Comparison of ENCODE assay signal across 19 cellular contexts in genomic region chr5:6788956-6789649, GRCh38.
DNase-seq lines count a peak whose midpoint lies in the region; ATAC-seq and TF ChIP-seq lines count a peak whose summit lies in the region.
"Had no signal": no experiment of that assay in that cellular context is flagged by ENCODE, and none has a peak within 500 bp of the region (broad histone marks: within the 10 kb centered on the region; RNA-seq: fewer than 3 reads in every experiment).

No MANE protein-coding gene starts in this region.

- no peak overlapping the region for H3K9ac ChIP-seq in SK-N-SH
- H3K9ac ChIP-seq: GM23248 had no signal

- H3K9me3 ChIP-seq in SK-N-SH (no peaks in the 10 kb centered on the region), T-helper 17 cell (ENCODE audit: control insufficient read depth, low read length, poor library complexity, severe bottlenecking) (no peaks in the 10 kb centered on the region)
- H3K9me3 ChIP-seq: gastroesophageal sphincter had no signal

- H3F3A ChIP-seq in SK-N-SH (replicated peaks; ENCODE audit: insufficient read depth): no peaks in the 10 kb centered on the region

- POLR2A ChIA-PET in SK-N-SH (lab: Yijun Ruan, JAX): no interaction called here

- H3K4me3 ChIP-seq in SK-N-SH (ENCODE audit: low read depth in 2 of 2, low read length in 1 of 2) (no peak overlapping the region), fibroblast of villous mesenchyme (ENCODE audit: low read depth, low read length) (no peak overlapping the region)
- H3K4me3 ChIP-seq: gastroesophageal sphincter, GM23248 had no signal

- no peaks in the 10 kb centered on the region for H3K79me2 ChIP-seq in SK-N-SH (ENCODE audit: insufficient read depth)

- peak overlapping the region; percentile 36 for H3K4me3 Mint-ChIP-seq in T-helper 17 cell
- H3K4me3 Mint-ChIP-seq: CD8-positive, alpha-beta T cell; natural killer cell had no signal

- no peak overlapping the region for H3K4me2 ChIP-seq in SK-N-SH

- peaks cover 5% of the 10 kb centered on the region for H3K36me3 Mint-ChIP-seq in T-helper 17 cell (ENCODE audit: low read depth)
- H3K36me3 Mint-ChIP-seq: CD8-positive, alpha-beta T cell; natural killer cell had no signal

- no peak for TF ChIP-seq EP300 in SK-N-SH (IDR thresholded peaks at IDR 0.05; ENCODE audit: borderline replicate concordance in 1 of 2, low read depth in 1 of 2, low read length in 1 of 2)

- no peaks in the 10 kb centered on the region for H4K20me1 ChIP-seq in SK-N-SH (ENCODE audit: insufficient read depth)

- H3K27me3 ChIP-seq in SK-N-SH (ENCODE audit: insufficient read depth): no peaks in the 10 kb centered on the region; the same call in 1 of the 2 replicates
- H3K27me3 ChIP-seq: gastroesophageal sphincter had no signal

- no peak overlapping the region for H3K27ac Mint-ChIP-seq in T-helper 17 cell
- H3K27ac Mint-ChIP-seq: CD8-positive, alpha-beta T cell; natural killer cell had no signal

- H2AFZ ChIP-seq in SK-N-SH (ENCODE audit: low read depth): no peak overlapping the region
- H2AFZ ChIP-seq: GM23248 had no signal

- no peaks in the 10 kb centered on the region for H3K36me3 ChIP-seq in SK-N-SH (replicated peaks in 1 of 2; ENCODE audit: control insufficient read depth in 1 of 2, insufficient read depth in 2 of 2, low read length in 1 of 2)
- H3K36me3 ChIP-seq: gastroesophageal sphincter had no signal

- CTCF ChIA-PET in SK-N-SH (lab: Yijun Ruan, JAX): interaction anchor here (1.4 to 1.6 kb wide), 3 partner anchors 8 to 19 kb away, joined by 3 to 5 read pairs (median 4); no protein-coding TSS in a partner anchor

- peaks cover 11% of the 10 kb centered on the region for H3K4me1 Mint-ChIP-seq in T-helper 17 cell

- no peak overlapping the region for H3K27ac ChIP-seq in SK-N-SH (ENCODE audit: low read depth in 2 of 2, low read length in 1 of 2)
- H3K27ac ChIP-seq: gastroesophageal sphincter, GM23248 had no signal

- TF ChIP-seq CTCF in SK-N-SH (IDR thresholded peaks at IDR 0.05) (peak; percentile 22), fibroblast of villous mesenchyme (IDR thresholded peaks at IDR 0.05; ENCODE audit: insufficient read depth, low read depth, low read length) (peak; percentile 3)

- peaks cover 79% of the 10 kb centered on the region for H3K27me3 Mint-ChIP-seq in T-helper 17 cell

- TF ChIP-seq RAD21 in SK-N-SH (IDR thresholded peaks at IDR 0.05; ENCODE audit: low read length): no peak

- no peaks in the 10 kb centered on the region for H3K9me2 ChIP-seq in SK-N-SH

- H3K4me1 ChIP-seq in SK-N-SH (ENCODE audit: control insufficient read depth in 1 of 2, insufficient read depth in 2 of 2, low read depth in 1 of 2, low read length in 1 of 2): no peaks in the 10 kb centered on the region
- H3K4me1 ChIP-seq: gastroesophageal sphincter had no signal

- 82% methylated on average over 15 of the region's 15 CpGs for WGBS in SK-N-SH (ENCODE audit: low lambda C conversion rate)

- DNase-seq in SK-N-SH (no peak), T-helper 17 cell (no peak), fibroblast of villous mesenchyme (ENCODE audit: low read depth) (no peak), stromal cell of bone marrow (ENCODE audit: low read depth) (peak; percentile 3), mucosa of gallbladder (ENCODE audit: low spot score) (no peak), NCI-H2227 (lab: John Stamatoyannopoulos, UW; ENCODE audit: unreplicated experiment) (no peak)
- DNase-seq: activated CD4-positive, alpha-beta T cell treated with anti-CD3 and anti-CD28 coated beads, Interleukin-2, amount 50 U/mL, for 4 hours; activated T-cell treated with anti-CD3 and anti-CD28 coated beads, Interleukin-2, amount 50 U/mL, for 48 hours; CD8-positive, alpha-beta T cell; cerebellar nuclear complex; GM23248; MM.1S; natural killer cell; NCI-H2081; NCI-H69; stimulated activated naive CD4-positive, alpha-beta T cell had no signal

- ATAC-seq in SK-N-SH treated with all-trans-retinoic acid at 6 μM for 48 hours: no peak
- ATAC-seq in T-helper 17 cell: no peak
- no peak for ATAC-seq in HG02973 (IDR thresholded peaks at IDR 0.05; ENCODE audit: unreplicated experiment)
- ATAC-seq: CD8-positive, alpha-beta T cell; gastroesophageal sphincter; natural killer cell had no signal

TF ChIP-seq in SK-N-SH, 30 proteins besides CTCF, POLR2A, EP300 and RAD21 (continues in another document):
- TF ChIP-seq GATA2 (CRISPR knock-in tag; IDR thresholded peaks at IDR 0.05) (no peak), RFX5 (IDR thresholded peaks at IDR 0.05; ENCODE audit: low read length) (no peak), FOSL2 (IDR thresholded peaks at IDR 0.05; ENCODE audit: borderline replicate concordance, low read depth) (no peak), MXI1 (IDR thresholded peaks at IDR 0.05; ENCODE audit: low read depth, low read length) (no peak), SIN3A (IDR thresholded peaks at IDR 0.05; ENCODE audit: borderline replicate concordance, low read depth, low read length) (no peak), TEAD4 (IDR thresholded peaks at IDR 0.05; ENCODE audit: borderline replicate concordance, insufficient read depth) (no peak), JUND (IDR thresholded peaks at IDR 0.05) (no peak), GABPA (IDR thresholded peaks at IDR 0.05; ENCODE audit: low read depth) (no peak), NFIC (IDR thresholded peaks at IDR 0.05; ENCODE audit: borderline replicate concordance) (no peak), POLR2AphosphoS5 (IDR thresholded peaks at IDR 0.05; ENCODE audit: low read depth, low read length) (no peak)
- TF ChIP-seq, protein P1, sequence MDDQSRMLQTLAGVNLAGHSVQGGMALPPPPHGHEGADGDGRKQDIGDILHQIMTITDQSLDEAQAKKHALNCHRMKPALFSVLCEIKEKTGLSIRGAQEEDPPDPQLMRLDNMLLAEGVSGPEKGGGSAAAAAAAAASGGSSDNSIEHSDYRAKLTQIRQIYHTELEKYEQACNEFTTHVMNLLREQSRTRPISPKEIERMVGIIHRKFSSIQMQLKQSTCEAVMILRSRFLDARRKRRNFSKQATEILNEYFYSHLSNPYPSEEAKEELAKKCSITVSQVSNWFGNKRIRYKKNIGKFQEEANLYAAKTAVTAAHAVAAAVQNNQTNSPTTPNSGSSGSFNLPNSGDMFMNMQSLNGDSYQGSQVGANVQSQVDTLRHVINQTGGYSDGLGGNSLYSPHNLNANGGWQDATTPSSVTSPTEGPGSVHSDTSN (IDR thresholded peaks at IDR 0.05): no peak
- TF ChIP-seq, protein P2, sequence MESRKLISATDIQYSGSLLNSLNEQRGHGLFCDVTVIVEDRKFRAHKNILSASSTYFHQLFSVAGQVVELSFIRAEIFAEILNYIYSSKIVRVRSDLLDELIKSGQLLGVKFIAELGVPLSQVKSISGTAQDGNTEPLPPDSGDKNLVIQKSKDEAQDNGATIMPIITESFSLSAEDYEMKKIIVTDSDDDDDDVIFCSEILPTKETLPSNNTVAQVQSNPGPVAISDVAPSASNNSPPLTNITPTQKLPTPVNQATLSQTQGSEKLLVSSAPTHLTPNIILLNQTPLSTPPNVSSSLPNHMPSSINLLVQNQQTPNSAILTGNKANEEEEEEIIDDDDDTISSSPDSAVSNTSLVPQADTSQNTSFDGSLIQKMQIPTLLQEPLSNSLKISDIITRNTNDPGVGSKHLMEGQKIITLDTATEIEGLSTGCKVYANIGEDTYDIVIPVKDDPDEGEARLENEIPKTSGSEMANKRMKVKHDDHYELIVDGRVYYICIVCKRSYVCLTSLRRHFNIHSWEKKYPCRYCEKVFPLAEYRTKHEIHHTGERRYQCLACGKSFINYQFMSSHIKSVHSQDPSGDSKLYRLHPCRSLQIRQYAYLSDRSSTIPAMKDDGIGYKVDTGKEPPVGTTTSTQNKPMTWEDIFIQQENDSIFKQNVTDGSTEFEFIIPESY (IDR thresholded peaks at IDR 0.05; ENCODE audit: borderline replicate concordance, low read depth): no peak

TF ChIP-seq in SK-N-SH treated with all-trans-retinoic acid at 6 μM for 48 hours, 23 proteins besides CTCF, POLR2A, EP300 and RAD21:
- TF ChIP-seq, protein P3, sequence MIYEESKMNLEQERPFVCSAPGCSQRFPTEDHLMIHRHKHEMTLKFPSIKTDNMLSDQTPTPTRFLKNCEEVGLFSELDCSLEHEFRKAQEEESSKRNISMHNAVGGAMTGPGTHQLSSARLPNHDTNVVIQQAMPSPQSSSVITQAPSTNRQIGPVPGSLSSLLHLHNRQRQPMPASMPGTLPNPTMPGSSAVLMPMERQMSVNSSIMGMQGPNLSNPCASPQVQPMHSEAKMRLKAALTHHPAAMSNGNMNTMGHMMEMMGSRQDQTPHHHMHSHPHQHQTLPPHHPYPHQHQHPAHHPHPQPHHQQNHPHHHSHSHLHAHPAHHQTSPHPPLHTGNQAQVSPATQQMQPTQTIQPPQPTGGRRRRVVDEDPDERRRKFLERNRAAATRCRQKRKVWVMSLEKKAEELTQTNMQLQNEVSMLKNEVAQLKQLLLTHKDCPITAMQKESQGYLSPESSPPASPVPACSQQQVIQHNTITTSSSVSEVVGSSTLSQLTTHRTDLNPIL (CRISPR knock-in tag; IDR thresholded peaks at IDR 0.05; ENCODE audit: low read depth): no peak
- no peak for TF ChIP-seq ZNF70 (CRISPR knock-in tag; IDR thresholded peaks at IDR 0.05)
- TF ChIP-seq OSR1 (CRISPR knock-in tag; IDR thresholded peaks at IDR 0.05): no peak
- no peak for TF ChIP-seq GLIS3 (CRISPR knock-in tag; IDR thresholded peaks at IDR 0.05)
